In genomic region chr21:44649701-44650100, GRCh38 we compare ENCODE assay signal across 32 cellular contexts. TPM values are rescaled to one million over a fixed set of nuclear protein-coding genes. Genes with fewer than 3 reads are reported as not detected.
"Had no signal": no experiment of that assay in that cellular context is flagged by ENCODE, and none has a peak within 500 bp of the region (broad histone marks: within the 10 kb centered on the region; RNA-seq: fewer than 3 reads in every experiment).

No MANE protein-coding gene starts in this region.

- H3K27ac Mint-ChIP-seq: activated CD4-positive, alpha-beta memory T cell treated with anti-CD3 and anti-CD28 coated beads, Interleukin-2, amount 10 ng/mL, durations not matched to agents 7 days and 5 days; activated naive CD4-positive, alpha-beta T cell treated with anti-CD3 and anti-CD28 coated beads, Interleukin-2, amount 50 U/mL, for 24 hours; activated naive CD8-positive, alpha-beta T cell treated with anti-CD3 and anti-CD28 coated beads, Interleukin-2, amount 10 ng/mL, durations not matched to agents 7 days and 5 days; activated T-cell treated with anti-CD3 and anti-CD28 coated beads, Interleukin-2, amount 50 U/mL, for 24 hours; activated T-helper 2 cell treated with anti-CD3 and anti-CD28 coated beads, Interferon-gamma antibody, Interleukin-2, Interleukin-4, amounts not matched to agents 10 μg/mL and 5 μg/mL and 100 μg/mL, durations not matched to agents 14 hours and 24 hours and 36 hours; T-helper 17 cell had no signal

- H3K27ac ChIP-seq: ascending aorta, cardiac muscle cell, KMS-11, Peyer's patch, WERI-Rb-1 had no signal

- H3K27me3 Mint-ChIP-seq: activated naive CD4-positive, alpha-beta T cell treated with anti-CD3 and anti-CD28 coated beads, Interleukin-2, amount 50 U/mL, for 24 hours; activated naive CD8-positive, alpha-beta T cell treated with anti-CD3 and anti-CD28 coated beads, Interleukin-2, amount 10 ng/mL, durations not matched to agents 7 days and 5 days; activated T-cell treated with anti-CD3 and anti-CD28 coated beads, Interleukin-2, amount 50 U/mL, for 24 hours; T-cell; T-helper 17 cell had no signal

- H3K4me3 Mint-ChIP-seq: activated CD4-positive, alpha-beta memory T cell treated with anti-CD3 and anti-CD28 coated beads, Interleukin-2, amount 10 ng/mL, durations not matched to agents 7 days and 5 days; activated naive CD4-positive, alpha-beta T cell treated with anti-CD3 and anti-CD28 coated beads, Interleukin-2, amount 50 U/mL, for 24 hours; activated naive CD8-positive, alpha-beta T cell treated with anti-CD3 and anti-CD28 coated beads, Interleukin-2, amount 10 ng/mL, durations not matched to agents 7 days and 5 days; activated T-cell treated with anti-CD3 and anti-CD28 coated beads, Interleukin-2, amount 50 U/mL, for 24 hours; T-cell; T-helper 17 cell had no signal

- H3K4me1 ChIP-seq: ascending aorta, Peyer's patch had no signal

- DNase-seq: activated CD4-positive, alpha-beta memory T cell treated with anti-CD3 and anti-CD28 coated beads, Interleukin-2, amount 10 ng/mL, durations not matched to agents 7 days and 5 days; activated CD4-positive, alpha-beta T cell treated with anti-CD3 and anti-CD28 coated beads for 1 hour; activated CD4-positive, alpha-beta T cell treated with anti-CD3 and anti-CD28 coated beads for 48 hours; activated CD4-positive, CD25-positive, alpha-beta regulatory T cell; activated gamma-delta T cell; activated naive CD4-positive, alpha-beta T cell treated with Interleukin-2 at 50 U/mL for 16 hours; activated naive CD8-positive, alpha-beta T cell treated with anti-CD3 and anti-CD28 coated beads, Interleukin-2, amount 10 ng/mL, durations not matched to agents 7 days and 5 days; activated T-cell treated with anti-CD3 and anti-CD28 coated beads, Interleukin-2, amount 50 U/mL, for 24 hours; amygdala; MM.1S; MV-4-11; NCI-H1092; NCI-H1436 treated with DMSO at 0.1 percent for 48 hours; NCI-H1694 treated with DMSO at 0.1 percent for 48 hours; NCI-H2029; NCI-H345; NCI-H524 treated with DMSO at 0.1 percent for 48 hours; RPMI8226; SIG-M5; T-cell; T-helper 17 cell; WERI-Rb-1 had no signal

- H3K27me3 ChIP-seq: ascending aorta, cardiac muscle cell, Peyer's patch had no signal

- H3K4me3 ChIP-seq: ascending aorta, cardiac muscle cell, Peyer's patch had no signal

- H3K4me2 ChIP-seq: KMS-11 had no signal

- H3K36me3 ChIP-seq: ascending aorta, cardiac muscle cell, Peyer's patch, WERI-Rb-1 had no signal

- ATAC-seq: SK-N-SH treated with all-trans-retinoic acid at 6 μM for 48 hours, T-cell, T-helper 17 cell had no signal

RNA-seq across cellular contexts. Expression of gene KRTAP10-11, which starts 3.5 kb away (rescaled TPM):
- total RNA-seq: activated CD4-positive, alpha-beta memory T cell treated with anti-CD3 and anti-CD28 coated beads, Interleukin-2, amount 10 ng/mL, durations not matched to agents 7 days and 5 days; activated naive CD8-positive, alpha-beta T cell treated with anti-CD3 and anti-CD28 coated beads, Interleukin-2, amount 10 ng/mL, durations not matched to agents 7 days and 5 days; activated T-helper 2 cell treated with anti-CD3 and anti-CD28 coated beads, Interferon-gamma antibody, Interleukin-2, Interleukin-4, amounts not matched to agents 10 μg/mL and 5 μg/mL and 100 μg/mL, durations not matched to agents 14 hours and 24 hours and 36 hours; ascending aorta; cardiac muscle cell; LHCN-M2; NCI-H460; Peyer's patch; SK-MEL-5; T-cell; T-helper 17 cell had no signal

RNA-seq across cellular contexts. Expression of gene KRTAP12-4, which starts 4.8 kb away (rescaled TPM):
- total RNA-seq: activated CD4-positive, alpha-beta memory T cell treated with anti-CD3 and anti-CD28 coated beads, Interleukin-2, amount 10 ng/mL, durations not matched to agents 7 days and 5 days; activated naive CD8-positive, alpha-beta T cell treated with anti-CD3 and anti-CD28 coated beads, Interleukin-2, amount 10 ng/mL, durations not matched to agents 7 days and 5 days; activated T-helper 2 cell treated with anti-CD3 and anti-CD28 coated beads, Interferon-gamma antibody, Interleukin-2, Interleukin-4, amounts not matched to agents 10 μg/mL and 5 μg/mL and 100 μg/mL, durations not matched to agents 14 hours and 24 hours and 36 hours; ascending aorta; cardiac muscle cell; LHCN-M2; NCI-H460; Peyer's patch; SK-MEL-5; T-cell; T-helper 17 cell had no signal

RNA-seq across cellular contexts. Expression of gene KRTAP12-3, which starts 8.0 kb away (rescaled TPM):
- total RNA-seq: activated CD4-positive, alpha-beta memory T cell treated with anti-CD3 and anti-CD28 coated beads, Interleukin-2, amount 10 ng/mL, durations not matched to agents 7 days and 5 days; activated naive CD8-positive, alpha-beta T cell treated with anti-CD3 and anti-CD28 coated beads, Interleukin-2, amount 10 ng/mL, durations not matched to agents 7 days and 5 days; activated T-helper 2 cell treated with anti-CD3 and anti-CD28 coated beads, Interferon-gamma antibody, Interleukin-2, Interleukin-4, amounts not matched to agents 10 μg/mL and 5 μg/mL and 100 μg/mL, durations not matched to agents 14 hours and 24 hours and 36 hours; ascending aorta; cardiac muscle cell; LHCN-M2; NCI-H460; Peyer's patch; SK-MEL-5; T-cell; T-helper 17 cell had no signal

RNA-seq across cellular contexts. Expression of gene KRTAP10-10, which starts 12.5 kb away (rescaled TPM):
- total RNA-seq: activated CD4-positive, alpha-beta memory T cell treated with anti-CD3 and anti-CD28 coated beads, Interleukin-2, amount 10 ng/mL, durations not matched to agents 7 days and 5 days; activated naive CD8-positive, alpha-beta T cell treated with anti-CD3 and anti-CD28 coated beads, Interleukin-2, amount 10 ng/mL, durations not matched to agents 7 days and 5 days; activated T-helper 2 cell treated with anti-CD3 and anti-CD28 coated beads, Interferon-gamma antibody, Interleukin-2, Interleukin-4, amounts not matched to agents 10 μg/mL and 5 μg/mL and 100 μg/mL, durations not matched to agents 14 hours and 24 hours and 36 hours; ascending aorta; cardiac muscle cell; LHCN-M2; NCI-H460; Peyer's patch; SK-MEL-5; T-cell; T-helper 17 cell had no signal

RNA-seq across cellular contexts. Expression of gene KRTAP12-2, which starts 17.0 kb away (rescaled TPM):
- total RNA-seq: activated CD4-positive, alpha-beta memory T cell treated with anti-CD3 and anti-CD28 coated beads, Interleukin-2, amount 10 ng/mL, durations not matched to agents 7 days and 5 days; activated naive CD8-positive, alpha-beta T cell treated with anti-CD3 and anti-CD28 coated beads, Interleukin-2, amount 10 ng/mL, durations not matched to agents 7 days and 5 days; activated T-helper 2 cell treated with anti-CD3 and anti-CD28 coated beads, Interferon-gamma antibody, Interleukin-2, Interleukin-4, amounts not matched to agents 10 μg/mL and 5 μg/mL and 100 μg/mL, durations not matched to agents 14 hours and 24 hours and 36 hours; ascending aorta; cardiac muscle cell; LHCN-M2; NCI-H460; Peyer's patch; SK-MEL-5; T-cell; T-helper 17 cell had no signal
